ENCODE assay signal across 24 cellular contexts in the genomic region with DNA sequence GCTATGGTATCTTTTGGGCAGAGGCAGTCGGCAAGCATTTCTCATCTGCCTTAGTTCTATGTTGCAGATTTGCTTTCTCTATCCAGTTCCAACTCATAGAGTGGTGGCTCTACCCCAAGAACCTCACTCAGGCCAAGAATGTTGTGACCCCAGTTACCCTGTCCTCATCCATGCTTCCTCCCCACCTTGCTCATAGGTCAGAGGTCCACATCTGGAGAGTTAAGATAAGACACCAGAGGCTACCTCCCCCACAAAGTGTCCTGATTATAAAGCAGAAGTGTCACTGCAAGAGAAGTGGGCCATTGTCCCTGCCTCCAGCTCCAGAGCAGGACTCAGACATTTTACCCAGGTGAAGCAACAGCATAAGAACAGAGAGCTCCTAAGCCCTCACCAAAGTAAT.
"Had no signal": no experiment of that assay in that cellular context is flagged by ENCODE, and none has a peak within 500 bp of the region (broad histone marks: within the 10 kb centered on the region; RNA-seq: fewer than 3 reads in every experiment).

No MANE protein-coding gene starts in this region.

- H3K4me1 Mint-ChIP-seq: natural killer cell; stimulated activated effector memory CD8-positive, alpha-beta T cell treated with anti-CD3 and anti-CD28 coated beads, Interleukin-12 subunit alpha, Interleukin-12 subunit beta, amount 100 ng/mL, for 72 hours had no signal

- H3K4me3 Mint-ChIP-seq: natural killer cell; stimulated activated effector memory CD8-positive, alpha-beta T cell treated with anti-CD3 and anti-CD28 coated beads, Interleukin-12 subunit alpha, Interleukin-12 subunit beta, amount 100 ng/mL, for 72 hours; type B pancreatic cell had no signal

- H3K36me3 ChIP-seq: gastrocnemius medialis, lower lobe of right lung, ovary, sigmoid colon, tibial artery had no signal

- H3K27ac Mint-ChIP-seq: natural killer cell; stimulated activated effector memory CD8-positive, alpha-beta T cell treated with anti-CD3 and anti-CD28 coated beads, Interleukin-12 subunit alpha, Interleukin-12 subunit beta, amount 100 ng/mL, for 72 hours; type B pancreatic cell had no signal

- H3K27me3 ChIP-seq: dorsolateral prefrontal cortex, gastrocnemius medialis, ovary, sigmoid colon, testis, tibial artery had no signal

- H3K4me1 ChIP-seq: gastrocnemius medialis, lower lobe of right lung, psoas muscle, sigmoid colon, testis, tibial artery had no signal

- DNase-seq: dorsolateral prefrontal cortex; effector CD4-positive, alpha-beta T cell; foreskin fibroblast; gastrocnemius medialis; head of caudate nucleus; left ventricle myocardium superior; lower lobe of right lung; natural killer cell; occipital lobe; ovary; posterior cingulate gyrus; psoas muscle; right cardiac atrium; sigmoid colon; stimulated activated CD4-positive, alpha-beta T cell treated with anti-CD3 and anti-CD28 coated beads, Interleukin-2, amount 100 ng/mL, for 24 hours; stimulated activated CD4-positive, alpha-beta T cell treated with anti-CD3 and anti-CD28 coated beads, Interleukin-4, amount 100 ng/mL, for 24 hours; stimulated activated naive CD8-positive, alpha-beta T cell treated with anti-CD3 and anti-CD28 coated beads, Interleukin-15, Interleukin-2, amounts not matched to agents 100 U/mL and 50 U/mL, for 24 hours; substantia nigra; testis; tibial artery had no signal

- H3K9me3 Mint-ChIP-seq: type B pancreatic cell had no signal

- H3K27ac ChIP-seq: dorsolateral prefrontal cortex, epithelial cell of prostate, gastrocnemius medialis, lower lobe of right lung, ovary, psoas muscle, sigmoid colon, testis, tibial artery had no signal

- H3K27me3 Mint-ChIP-seq: type B pancreatic cell had no signal

- H3K4me3 ChIP-seq: dorsolateral prefrontal cortex, gastrocnemius medialis, lower lobe of right lung, ovary, psoas muscle, sigmoid colon, testis, tibial artery had no signal

- ATAC-seq: esophagus mucosa; gastrocnemius medialis; left ventricle myocardium superior; lower lobe of right lung; natural killer cell; psoas muscle; right cardiac atrium; stimulated activated effector memory CD8-positive, alpha-beta T cell treated with anti-CD3 and anti-CD28 coated beads, Interleukin-12 subunit alpha, Interleukin-12 subunit beta, amount 100 ng/mL, for 72 hours; stimulated activated naive CD8-positive, alpha-beta T cell treated with anti-CD3 and anti-CD28 coated beads, Interleukin-15, Interleukin-2, amounts not matched to agents 100 U/mL and 50 U/mL, for 24 hours had no signal

- H3K36me3 Mint-ChIP-seq: natural killer cell; stimulated activated effector memory CD8-positive, alpha-beta T cell treated with anti-CD3 and anti-CD28 coated beads, Interleukin-12 subunit alpha, Interleukin-12 subunit beta, amount 100 ng/mL, for 72 hours; type B pancreatic cell had no signal
